In genomic region chr1:76939817-76940216, GRCh38 we compare ENCODE assay signal across 16 cellular contexts.
DNase-seq lines count a peak whose midpoint lies in the region; ATAC-seq and TF ChIP-seq lines count a peak whose summit lies in the region.
"Had no signal": no experiment of that assay in that cellular context is flagged by ENCODE, and none has a peak within 500 bp of the region (broad histone marks: within the 10 kb centered on the region; RNA-seq: fewer than 3 reads in every experiment).

No MANE protein-coding gene starts in this region.

- H3K79me2 ChIP-seq in KMS-11 (ENCODE audit: insufficient read depth, low read depth) (no peaks in the 10 kb centered on the region), neural cell (replicated peaks; ENCODE audit: insufficient read depth, low read length) (peaks cover 15% of the 10 kb centered on the region)

- CTCF ChIA-PET in A673 (lab: Charles Lee) = no interaction called here

- intact Hi-C loops in A673 (cut with micrococcal nuclease; ENCODE audit: unreplicated experiment) = no loop called here

- H3K4me2 ChIP-seq in KMS-11 (peak overlapping the region; percentile 54), neural cell (ENCODE audit: low read length) (no peak overlapping the region)

- peaks cover 39% of the 10 kb centered on the region for H3K4me1 ChIP-seq in KMS-11 (ENCODE audit: low read depth, poor library complexity, severe bottlenecking)
- H3K4me1 ChIP-seq in A673 (ENCODE audit: insufficient read depth, low read length, poor library complexity, severe bottlenecking) = no peaks in the 10 kb centered on the region

- peak; percentile 47 for DNase-seq in OCI-M1 (lab: John Stamatoyannopoulos, UW)
- no peak for DNase-seq in T1000 (lab: John Stamatoyannopoulos, UW)
- DNase-seq in brain microvascular endothelial cell = no peak
- DNase-seq in A673 (ENCODE audit: low spot score) = no peak
- DNase-seq: COR-L47, NCI-H1436, NCI-H2029 treated with DMSO at 0.1 percent for 48 hours, NCI-H2171 treated with DMSO at 0.1 percent for 48 hours, NCI-H748 treated with DMSO at 0.1 percent for 48 hours, Right ventricle myocardium superior, SK-N-SH, T-helper 1 cell had no signal

- H3K9ac ChIP-seq in KMS-11 (no peak overlapping the region), neural cell (ENCODE audit: low read length) (no peak overlapping the region)
- H3K9ac ChIP-seq: SK-N-SH had no signal

- POLR2A ChIA-PET in A673 (lab: Charles Lee; ENCODE audit: low non-redundant PET) = no interaction called here

- H3K4me3 ChIP-seq in KMS-11 (IDR thresholded peaks at IDR 0.05; ENCODE audit: insufficient read depth, low read depth, low read length) (no peak overlapping the region), neural cell (ENCODE audit: low read length) (no peak overlapping the region), brain microvascular endothelial cell (ENCODE audit: low read depth, low read length) (no peak overlapping the region), A673 (ENCODE audit: low read depth, low read length, poor library complexity, severe bottlenecking) (no peak overlapping the region)

- TF ChIP-seq CTCF in KMS-11 (conservative IDR thresholded peaks at IDR 0.05; ENCODE audit: low read depth, low read length) (no peak), neural cell (IDR thresholded peaks at IDR 0.05; ENCODE audit: poor library complexity, severe bottlenecking) (no peak), brain microvascular endothelial cell (IDR thresholded peaks at IDR 0.05; ENCODE audit: low read depth, low read length, missing control alignments) (no peak), A673 (conservative IDR thresholded peaks at IDR 0.05; ENCODE audit: low read depth, low read length) (no peak)

- no peaks in the 10 kb centered on the region for H3K9me2 ChIP-seq in neural cell (ENCODE audit: insufficient read depth, low read length)
- H3K9me2 ChIP-seq: SK-N-SH had no signal

- H3K27ac ChIP-seq in KMS-11 (no peak overlapping the region), neural cell (ENCODE audit: low read length) (peak overlapping the region; percentile 80), brain microvascular endothelial cell (no peak overlapping the region), A673 (ENCODE audit: low read depth, low read length, poor library complexity, severe bottlenecking) (no peak overlapping the region)

- H3K36me3 ChIP-seq in KMS-11 (ENCODE audit: insufficient read depth) = no peaks in the 10 kb centered on the region
- H3K36me3 ChIP-seq in neural cell (ENCODE audit: insufficient read depth, low read length) = no peaks in the 10 kb centered on the region
- H3K36me3 ChIP-seq in brain microvascular endothelial cell (replicated peaks) = no peaks in the 10 kb centered on the region
- no peaks in the 10 kb centered on the region for H3K36me3 ChIP-seq in A673 (ENCODE audit: insufficient read depth, low read length, poor library complexity, severe bottlenecking)

- no peaks in the 10 kb centered on the region for H3F3A ChIP-seq in neural cell (ENCODE audit: insufficient read depth, low read length, poor library complexity, severe bottlenecking)

- H3K27me3 ChIP-seq in KMS-11 (ENCODE audit: insufficient read depth, low read depth) (no peaks in the 10 kb centered on the region), neural cell (ENCODE audit: insufficient read depth, low read depth, low read length) (no peaks in the 10 kb centered on the region), brain microvascular endothelial cell (replicated peaks) (no peaks in the 10 kb centered on the region), A673 (replicated peaks; ENCODE audit: insufficient read depth, low read depth, low read length, poor library complexity) (peaks cover 21% of the 10 kb centered on the region)

- H2AFZ ChIP-seq in KMS-11 (ENCODE audit: low read depth) (no peak overlapping the region), neural cell (ENCODE audit: low read depth, low read length) (no peak overlapping the region)

- H4K20me1 ChIP-seq in KMS-11 (ENCODE audit: insufficient read depth) = no peaks in the 10 kb centered on the region
- H4K20me1 ChIP-seq in neural cell (ENCODE audit: insufficient read depth) = no peaks in the 10 kb centered on the region

- H3K9me3 ChIP-seq in neural cell (ENCODE audit: low read length) (no peaks in the 10 kb centered on the region), A673 (ENCODE audit: low read depth, low read length, poor library complexity, severe bottlenecking) (no peaks in the 10 kb centered on the region)
- H3K9me3 ChIP-seq: SK-N-SH had no signal

- ATAC-seq in GM19324 (IDR thresholded peaks at IDR 0.05; ENCODE audit: low FRiP score, unreplicated experiment) = peak; percentile 0
- ATAC-seq: HCT116 had no signal

- TF ChIP-seq EP300 in neural cell (conservative IDR thresholded peaks at IDR 0.05; ENCODE audit: poor library complexity, severe bottlenecking) = no peak

- no TSS peak for BruUV-seq in A673 (replicated peaks; lab: Mats Ljungman, UMichigan)

- TF ChIP-seq RAD21 in neural cell (conservative IDR thresholded peaks at IDR 0.05) = no peak

- in situ Hi-C loops in brain microvascular endothelial cell (cut with HindIII; ENCODE audit: low pct_ligation_motif_present, low sequenced_read_pairs) = no loop called here

TF ChIP-seq in neural cell, 6 proteins besides CTCF, POLR2A, EP300 and RAD21:
- TF ChIP-seq MXI1 (conservative IDR thresholded peaks at IDR 0.05; ENCODE audit: poor library complexity, severe bottlenecking) (no peak), POLR2AphosphoS5 (IDR thresholded peaks at IDR 0.05) (no peak), TAF1 (IDR thresholded peaks at IDR 0.05; ENCODE audit: low read depth) (no peak), SMC3 (conservative IDR thresholded peaks at IDR 0.05; ENCODE audit: poor library complexity) (no peak), EZH2 (IDR thresholded peaks at IDR 0.05; ENCODE audit: borderline replicate concordance, insufficient read depth, low read length, poor library complexity, severe bottlenecking) (no peak)
- TF ChIP-seq, protein P1, sequence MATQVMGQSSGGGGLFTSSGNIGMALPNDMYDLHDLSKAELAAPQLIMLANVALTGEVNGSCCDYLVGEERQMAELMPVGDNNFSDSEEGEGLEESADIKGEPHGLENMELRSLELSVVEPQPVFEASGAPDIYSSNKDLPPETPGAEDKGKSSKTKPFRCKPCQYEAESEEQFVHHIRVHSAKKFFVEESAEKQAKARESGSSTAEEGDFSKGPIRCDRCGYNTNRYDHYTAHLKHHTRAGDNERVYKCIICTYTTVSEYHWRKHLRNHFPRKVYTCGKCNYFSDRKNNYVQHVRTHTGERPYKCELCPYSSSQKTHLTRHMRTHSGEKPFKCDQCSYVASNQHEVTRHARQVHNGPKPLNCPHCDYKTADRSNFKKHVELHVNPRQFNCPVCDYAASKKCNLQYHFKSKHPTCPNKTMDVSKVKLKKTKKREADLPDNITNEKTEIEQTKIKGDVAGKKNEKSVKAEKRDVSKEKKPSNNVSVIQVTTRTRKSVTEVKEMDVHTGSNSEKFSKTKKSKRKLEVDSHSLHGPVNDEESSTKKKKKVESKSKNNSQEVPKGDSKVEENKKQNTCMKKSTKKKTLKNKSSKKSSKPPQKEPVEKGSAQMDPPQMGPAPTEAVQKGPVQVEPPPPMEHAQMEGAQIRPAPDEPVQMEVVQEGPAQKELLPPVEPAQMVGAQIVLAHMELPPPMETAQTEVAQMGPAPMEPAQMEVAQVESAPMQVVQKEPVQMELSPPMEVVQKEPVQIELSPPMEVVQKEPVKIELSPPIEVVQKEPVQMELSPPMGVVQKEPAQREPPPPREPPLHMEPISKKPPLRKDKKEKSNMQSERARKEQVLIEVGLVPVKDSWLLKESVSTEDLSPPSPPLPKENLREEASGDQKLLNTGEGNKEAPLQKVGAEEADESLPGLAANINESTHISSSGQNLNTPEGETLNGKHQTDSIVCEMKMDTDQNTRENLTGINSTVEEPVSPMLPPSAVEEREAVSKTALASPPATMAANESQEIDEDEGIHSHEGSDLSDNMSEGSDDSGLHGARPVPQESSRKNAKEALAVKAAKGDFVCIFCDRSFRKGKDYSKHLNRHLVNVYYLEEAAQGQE (IDR thresholded peaks at IDR 0.05; ENCODE audit: borderline replicate concordance) = no peak
